ENCODE assay signal across 15 cellular contexts in the genomic region with DNA sequence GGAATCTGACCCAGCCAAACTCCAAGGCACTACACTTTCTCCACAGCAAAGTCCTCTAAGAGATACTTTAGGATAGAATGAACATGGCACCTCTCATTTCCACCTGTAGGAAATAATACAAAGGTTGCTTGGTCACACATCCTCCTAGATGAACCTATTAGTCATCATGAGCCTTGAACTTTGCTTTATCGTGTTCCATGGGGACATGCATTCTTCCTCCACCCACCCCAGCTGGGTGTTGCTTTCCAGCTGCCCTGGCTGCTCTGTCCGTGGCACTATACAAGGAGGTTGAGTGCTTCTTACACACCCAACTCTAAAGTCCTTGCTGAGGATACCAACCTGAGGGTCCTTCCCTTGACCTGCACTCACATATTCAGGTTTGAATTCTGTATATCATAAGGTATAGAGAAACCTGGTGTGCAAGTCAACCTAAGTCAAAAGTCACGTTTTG.
"Had no signal": no experiment of that assay in that cellular context is flagged by ENCODE, and none has a peak within 500 bp of the region (broad histone marks: within the 10 kb centered on the region; RNA-seq: fewer than 3 reads in every experiment).

No MANE protein-coding gene starts in this region.

- H3K36me3 Mint-ChIP-seq: natural killer cell treated with Interleukin-12 subunit alpha and Interleukin-12 subunit beta and Interleukin-15 and Interleukin-18, amount 100 ng/mL, for 72 hours; T-cell had no signal

- H3K36me3 ChIP-seq: gastroesophageal sphincter, prostate gland, upper lobe of right lung had no signal

- H3K4me3 ChIP-seq: gastroesophageal sphincter, prostate gland, upper lobe of right lung had no signal

- H3K27ac Mint-ChIP-seq: activated CD8-positive, alpha-beta T cell treated with anti-CD3 and anti-CD28 coated beads, Interleukin-2, amount 10 ng/mL, durations not matched to agents 7 days and 5 days; natural killer cell treated with Interleukin-12 subunit alpha and Interleukin-12 subunit beta and Interleukin-15 and Interleukin-18, amount 100 ng/mL, for 72 hours; T-cell had no signal

- H3K9me3 Mint-ChIP-seq: natural killer cell treated with Interleukin-12 subunit alpha and Interleukin-12 subunit beta and Interleukin-15 and Interleukin-18, amount 100 ng/mL, for 72 hours; T-cell had no signal

- H3K9me3 ChIP-seq: gastroesophageal sphincter, prostate gland, upper lobe of right lung had no signal

- H3K27ac ChIP-seq: gastroesophageal sphincter, prostate gland, upper lobe of right lung had no signal

- H3K27me3 Mint-ChIP-seq: T-cell had no signal

- H3K4me3 Mint-ChIP-seq: activated CD8-positive, alpha-beta T cell treated with anti-CD3 and anti-CD28 coated beads, Interleukin-2, amount 10 ng/mL, durations not matched to agents 7 days and 5 days; natural killer cell treated with Interleukin-12 subunit alpha and Interleukin-12 subunit beta and Interleukin-15 and Interleukin-18, amount 100 ng/mL, for 72 hours; T-cell had no signal

- DNase-seq: activated CD4-positive, alpha-beta T cell treated with anti-CD3 and anti-CD28 coated beads for 4 hours; activated CD8-positive, alpha-beta memory T cell treated with anti-CD3 and anti-CD28 coated beads, Interleukin-2, amount 50 U/mL, for 48 hours; activated CD8-positive, alpha-beta T cell treated with anti-CD3 and anti-CD28 coated beads, Interleukin-2, amount 10 ng/mL, durations not matched to agents 7 days and 5 days; central memory CD4-positive, alpha-beta T cell; cortex of kidney; effector memory CD4-positive, alpha-beta T cell; hypothalamus; occipital lobe; stimulated activated CD4-positive, alpha-beta T cell treated with anti-CD3 and anti-CD28 coated beads, Interleukin-12 subunit alpha, Interleukin-12 subunit beta, amount 100 ng/mL, for 4 hours; stimulated activated naive CD4-positive, alpha-beta T cell; T-cell; upper lobe of right lung had no signal

- H3K27me3 ChIP-seq: gastroesophageal sphincter, upper lobe of right lung had no signal
